Comparison of ENCODE assay signal across 19 cellular contexts in the genomic region with DNA sequence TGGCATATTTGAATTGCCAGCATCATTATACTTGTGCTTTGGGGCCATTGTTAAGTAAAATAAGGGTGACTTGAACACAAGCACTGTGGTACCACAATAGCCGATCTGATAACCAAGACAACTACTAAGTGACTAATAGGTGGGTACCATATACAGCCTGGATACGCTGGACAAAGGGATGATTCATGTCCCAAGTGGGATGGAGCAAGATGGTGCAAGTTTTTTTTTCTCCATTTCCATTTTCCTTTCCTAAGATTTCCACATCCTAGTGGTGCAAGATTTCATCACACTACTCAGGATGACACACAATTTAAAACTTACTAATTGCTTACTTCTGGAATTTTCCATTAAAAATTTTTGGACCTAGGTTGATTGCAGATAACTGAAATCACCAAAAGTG. TPM values are rescaled to one million over a fixed set of nuclear protein-coding genes. Genes with fewer than 3 reads are reported as not detected.
DNase-seq lines count a peak whose midpoint lies in the region; ATAC-seq and TF ChIP-seq lines count a peak whose summit lies in the region.
"Had no signal": no experiment of that assay in that cellular context is flagged by ENCODE, and none has a peak within 500 bp of the region (broad histone marks: within the 10 kb centered on the region; RNA-seq: fewer than 3 reads in every experiment).

No MANE protein-coding gene starts in this region.

- DNase-seq in AG08395 (ENCODE audit: low spot score) (peak; percentile 30), HT1080 (ENCODE audit: low read depth) (peak; percentile 70), dermis blood vessel endothelial cell (peak; percentile 11), iris pigment epithelial cell (ENCODE audit: low read depth) (peak; percentile 72), kidney glomerular epithelial cell (lab: John Stamatoyannopoulos, UW) (no peak), ascending aorta (ENCODE audit: low spot score in 2 of 2) (no peak)
- DNase-seq in stimulated activated CD8-positive, alpha-beta memory T cell treated with anti-CD3 and anti-CD28 coated beads, Interleukin-4, amount 100 ng/mL, for 48 hours: no peak
- DNase-seq: activated B cell treated with CpG ODN at 0.5 μM for 24 hours; cerebellar nuclear complex; head of caudate nucleus; islet precursor cell; NCI-H187; NCI-H510A treated with DMSO at 0.1 percent for 48 hours; SIG-M5; stimulated activated CD4-positive, alpha-beta T cell treated with anti-CD3 and anti-CD28 coated beads, Interleukin-15, amount 100 ng/mL, for 24 hours; T-helper 17 cell; upper lobe of left lung had no signal

- intact Hi-C loops in ascending aorta (cut with DNase I): no loop called here

- TF ChIP-seq CTCF in ascending aorta (IDR thresholded peaks at IDR 0.05): no peak

- no peak for ATAC-seq in SK-N-SH treated with all-trans-retinoic acid at 6 μM for 48 hours
- ATAC-seq: T-helper 17 cell had no signal

- no peak overlapping the region for H3K27ac ChIP-seq in ascending aorta
- H3K27ac ChIP-seq: upper lobe of left lung had no signal

- H3K4me1 ChIP-seq in ascending aorta: no peaks in the 10 kb centered on the region
- H3K4me1 ChIP-seq: upper lobe of left lung had no signal

- H3K36me3 ChIP-seq in ascending aorta: no peaks in the 10 kb centered on the region
- H3K36me3 ChIP-seq: upper lobe of left lung had no signal

- no peaks in the 10 kb centered on the region for H3K27me3 ChIP-seq in ascending aorta
- H3K27me3 ChIP-seq: upper lobe of left lung had no signal

- H3K9me3 ChIP-seq in ascending aorta: no peaks in the 10 kb centered on the region
- H3K9me3 ChIP-seq: upper lobe of left lung had no signal

- H3K4me3 ChIP-seq in ascending aorta: no peak overlapping the region
- H3K4me3 ChIP-seq: upper lobe of left lung had no signal

TF ChIP-seq in SK-N-SH treated with all-trans-retinoic acid at 6 μM for 48 hours, 23 proteins besides CTCF, POLR2A, EP300 and RAD21:
- TF ChIP-seq RARB (CRISPR knock-in tag; IDR thresholded peaks at IDR 0.05): no peak
- TF ChIP-seq ZNF70 (CRISPR knock-in tag; IDR thresholded peaks at IDR 0.05): no peak
- TF ChIP-seq TSHZ2 (CRISPR knock-in tag; IDR thresholded peaks at IDR 0.05): no peak
- TF ChIP-seq ISL1 (CRISPR knock-in tag; IDR thresholded peaks at IDR 0.05): no peak
- no peak for TF ChIP-seq TCF4 (CRISPR knock-in tag; IDR thresholded peaks at IDR 0.05; ENCODE audit: borderline replicate concordance)
- no peak for TF ChIP-seq ESRRG (CRISPR knock-in tag; IDR thresholded peaks at IDR 0.05)
- no peak for TF ChIP-seq ZNF8 (CRISPR knock-in tag; IDR thresholded peaks at IDR 0.05)
- TF ChIP-seq PPARA (CRISPR knock-in tag; IDR thresholded peaks at IDR 0.05; ENCODE audit: borderline replicate concordance): no peak
- TF ChIP-seq CSDC2 (CRISPR knock-in tag; IDR thresholded peaks at IDR 0.05): no peak
- no peak for TF ChIP-seq ZC3H10 (CRISPR knock-in tag; IDR thresholded peaks at IDR 0.05)
- TF ChIP-seq SNAI2 (CRISPR knock-in tag; IDR thresholded peaks at IDR 0.05): no peak
- TF ChIP-seq, protein P1, sequence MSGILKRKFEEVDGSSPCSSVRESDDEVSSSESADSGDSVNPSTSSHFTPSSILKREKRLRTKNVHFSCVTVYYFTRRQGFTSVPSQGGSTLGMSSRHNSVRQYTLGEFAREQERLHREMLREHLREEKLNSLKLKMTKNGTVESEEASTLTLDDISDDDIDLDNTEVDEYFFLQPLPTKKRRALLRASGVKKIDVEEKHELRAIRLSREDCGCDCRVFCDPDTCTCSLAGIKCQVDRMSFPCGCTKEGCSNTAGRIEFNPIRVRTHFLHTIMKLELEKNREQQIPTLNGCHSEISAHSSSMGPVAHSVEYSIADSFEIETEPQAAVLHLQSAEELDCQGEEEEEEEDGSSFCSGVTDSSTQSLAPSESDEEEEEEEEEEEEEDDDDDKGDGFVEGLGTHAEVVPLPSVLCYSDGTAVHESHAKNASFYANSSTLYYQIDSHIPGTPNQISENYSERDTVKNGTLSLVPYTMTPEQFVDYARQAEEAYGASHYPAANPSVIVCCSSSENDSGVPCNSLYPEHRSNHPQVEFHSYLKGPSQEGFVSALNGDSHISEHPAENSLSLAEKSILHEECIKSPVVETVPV (CRISPR knock-in tag; IDR thresholded peaks at IDR 0.05): no peak
- no peak for TF ChIP-seq ZFP3 (CRISPR knock-in tag; IDR thresholded peaks at IDR 0.05)
- TF ChIP-seq ZFP30 (CRISPR knock-in tag; IDR thresholded peaks at IDR 0.05): no peak
- no peak for TF ChIP-seq GLIS3 (CRISPR knock-in tag; IDR thresholded peaks at IDR 0.05)
- no peak for TF ChIP-seq ARNTL (CRISPR knock-in tag; IDR thresholded peaks at IDR 0.05; ENCODE audit: borderline replicate concordance, low read depth)
- TF ChIP-seq ZNF565 (CRISPR knock-in tag; conservative IDR thresholded peaks at IDR 0.05; ENCODE audit: low read depth): no peak

RNA-seq across cellular contexts. Expression of gene BRCA2, which starts 15.1 kb away (rescaled TPM):
- 8.0 and 10.1 TPM in 2 replicates for total RNA-seq in HT1080 (2014; rRNA removed; shearing (Covaris generic))
- 4.9 and 6.8 TPM in 2 replicates for polyA plus RNA-seq in HT1080 (2015; cell fraction: cytosol; rRNA removed)
- polyA plus RNA-seq in HT1080 (2015; cell fraction: nucleus; rRNA removed): 18.0 and 18.8 TPM in 2 replicates
- total RNA-seq in dermis blood vessel endothelial cell (4.6 and 13.2 TPM in 2 replicates), ascending aorta (0.64 TPM)

RNA-seq across cellular contexts. Expression of gene ZAR1L, which starts 15.3 kb away (rescaled TPM):
- not detected in 2 replicates for total RNA-seq in HT1080 (2014; rRNA removed; shearing (Covaris generic))
- not detected in 2 replicates for polyA plus RNA-seq in HT1080 (2015; cell fraction: cytosol; rRNA removed)
- polyA plus RNA-seq in HT1080 (2015; cell fraction: nucleus; rRNA removed): 0.24 and 0.41 TPM in 2 replicates
- total RNA-seq in dermis blood vessel endothelial cell (not detected in 2 replicates), ascending aorta (not detected)
- total RNA-seq: activated B cell treated with CpG ODN at 0.5 μM for 24 hours, mesothelial cell of epicardium, T-helper 17 cell, upper lobe of left lung had no signal

Comparison
In these comparisons a context has a peak if more than half of its experiments do, and no peak if none do; other contexts are left out.
1. DNase-seq: peak in AG08395 (single experiment), HT1080 (single experiment), dermis blood vessel endothelial cell (single experiment) and iris pigment epithelial cell (single experiment); none in kidney glomerular epithelial cell (single experiment), stimulated activated CD8-positive, alpha-beta memory T cell treated with anti-CD3 and anti-CD28 coated beads, Interleukin-4, amount 100 ng/mL, for 48 hours (single experiment) and ascending aorta (0 of 2).